Comparison of ENCODE assay signal across 10 cellular contexts in genomic region chr11:19595840-19596751, GRCh38.
DNase-seq lines count a peak whose midpoint lies in the region; ATAC-seq and TF ChIP-seq lines count a peak whose summit lies in the region.
"Had no signal": no experiment of that assay in that cellular context is flagged by ENCODE, and none has a peak within 500 bp of the region (broad histone marks: within the 10 kb centered on the region; RNA-seq: fewer than 3 reads in every experiment).

No MANE protein-coding gene starts in this region.

- H3K36me3 ChIP-seq in IMR-90 (ENCODE audit: control insufficient read depth, insufficient read depth, low read length) (no peaks in the 10 kb centered on the region), colonic mucosa (no peaks in the 10 kb centered on the region), tibial nerve (no peaks in the 10 kb centered on the region), HAP-1 (replicated peaks) (no peaks in the 10 kb centered on the region)

- TF ChIP-seq POLR2A in IMR-90 (IDR thresholded peaks at IDR 0.05; ENCODE audit: low read depth, low read length): no peak
- no peak for TF ChIP-seq POLR2A in lower leg skin (IDR thresholded peaks at IDR 0.05)
- no peak for TF ChIP-seq POLR2A in tibial nerve (IDR thresholded peaks at IDR 0.05)

- peak overlapping the region; percentile 98 for H3K18ac ChIP-seq in IMR-90 (ENCODE audit: low read depth, low read length)

- H3K9me3 ChIP-seq in IMR-90 (ENCODE audit: control insufficient read depth, insufficient read depth, low read length) (no peaks in the 10 kb centered on the region), colonic mucosa (no peaks in the 10 kb centered on the region), tibial nerve (no peaks in the 10 kb centered on the region), HAP-1 (no peaks in the 10 kb centered on the region)

- dilution Hi-C loops in IMR-90 (cut with HindIII; ENCODE audit: low sequenced_read_pairs, unreplicated experiment): no loop called here

- TF ChIP-seq EP300 in tibial nerve (IDR thresholded peaks at IDR 0.05): no peak

- peaks cover 0 to 7% of the 10 kb centered on the region in 2 experiments; a peak in 1 of 4 replicates for H3K79me1 ChIP-seq in IMR-90 (ENCODE audit: low read depth in 1 of 2, low read length in 2 of 2)

- peak overlapping the region; percentile 95 for H3K14ac ChIP-seq in IMR-90 (replicated peaks; ENCODE audit: low read depth, low read length)

- peak overlapping the region; percentile 90 for H2AK5ac ChIP-seq in IMR-90 (ENCODE audit: low read depth, low read length)

- peak overlapping the region; percentile 83 for H2AK9ac ChIP-seq in IMR-90 (replicated peaks; ENCODE audit: low read depth, low read length, poor library complexity)

- peak overlapping the region; percentile 58 for H3K9ac ChIP-seq in IMR-90 (ENCODE audit: low read depth, low read length)
- H3K9ac ChIP-seq in colonic mucosa (ENCODE audit: low read depth in 2 of 2, low read length in 2 of 2): no peak overlapping the region

- CTCF ChIA-PET in IMR-90 (lab: Yijun Ruan, JAX): no interaction called here

- TF ChIP-seq CTCF in IMR-90 (conservative IDR thresholded peaks at IDR 0.05; ENCODE audit: low read depth, low read length) (no peak), colonic mucosa (IDR thresholded peaks at IDR 0.05) (no peak), lower leg skin (IDR thresholded peaks at IDR 0.05) (no peak), tibial nerve (IDR thresholded peaks at IDR 0.05) (no peak)

- DNase-seq in IMR-90: peak; percentile 90
- DNase-seq in colonic mucosa: peak; percentile 25
- DNase-seq in lower leg skin (ENCODE audit: low spot score in 2 of 2): peak; percentile 26 to 90
- no peak for DNase-seq in tibial nerve (ENCODE audit: low spot score in 2 of 2)
- no peak for DNase-seq in HAP-1 (ENCODE audit: low spot score in 2 of 2)
- no peak for DNase-seq in NCI-H2196 treated with DMSO at 0.1 percent for 48 hours (lab: John Stamatoyannopoulos, UW; ENCODE audit: unreplicated experiment)
- DNase-seq in NCI-H1417 (lab: John Stamatoyannopoulos, UW): no peak
- DNase-seq: activated B cell treated with CpG ODN at 0.5 μM for 24 hours; naive thymus-derived CD8-positive, alpha-beta T cell had no signal

- no peak for TF ChIP-seq RAD21 in IMR-90 (IDR thresholded peaks at IDR 0.05; ENCODE audit: low read length)

- H3K4me1 ChIP-seq in IMR-90 (ENCODE audit: control insufficient read depth, insufficient read depth, low read length) (peaks cover 31% of the 10 kb centered on the region), colonic mucosa (no peaks in the 10 kb centered on the region), tibial nerve (peaks cover 0 to 21% (median 8%) of the 10 kb centered on the region in 4 donors), HAP-1 (no peaks in the 10 kb centered on the region)

- H2BK15ac ChIP-seq in IMR-90 (ENCODE audit: low read depth, low read length): peak overlapping the region; percentile 99; the same call in 2 of the 3 replicates

- in situ Hi-C loops in IMR-90 (cut with MboI; ENCODE audit: low sequenced_read_pairs): no loop called here
- in situ Hi-C loops in HAP-1 (cut with MboI; ENCODE audit: low sequenced_read_pairs): no loop called here

- peak overlapping the region; percentile 73 for H3K4me2 ChIP-seq in IMR-90 (ENCODE audit: low read depth, low read length)

- H3K9me1 ChIP-seq in IMR-90 (ENCODE audit: insufficient read depth, low read length): peaks cover 30% of the 10 kb centered on the region

- H3K4ac ChIP-seq in IMR-90 (ENCODE audit: low read depth, low read length): peak overlapping the region; percentile 97

- H4K20me1 ChIP-seq in IMR-90 (ENCODE audit: insufficient read depth, low read length): no peaks in the 10 kb centered on the region

- H2BK120ac ChIP-seq in IMR-90 (ENCODE audit: low read depth, low read length): peak overlapping the region; percentile 99

- peak overlapping the region; percentile 97 for H4K5ac ChIP-seq in IMR-90 (ENCODE audit: low read depth, low read length)

- peak overlapping the region; percentile 96 for H2BK5ac ChIP-seq in IMR-90 (ENCODE audit: low read depth, low read length, poor library complexity, severe bottlenecking)

- peak overlapping the region; percentile 96 for H4K91ac ChIP-seq in IMR-90 (ENCODE audit: insufficient read depth, low read depth, low read length)

- POLR2A ChIA-PET in IMR-90 (lab: Charles Lee; ENCODE audit: unreplicated experiment): interaction anchor here (0.6 kb wide), 1 partner anchor 288 kb away, joined by 3 read pairs; no protein-coding TSS in a partner anchor

- intact Hi-C loops in IMR-90 (cut with micrococcal nuclease): loop anchor here (5.0 kb wide), 1 partner anchor 71 kb away; no protein-coding TSS in a partner anchor
- intact Hi-C loops in colonic mucosa (cut with DNase I): no loop called here
- intact Hi-C loops in lower leg skin (cut with DNase I; ENCODE audit: low total_unique reads): no loop called here

- peak overlapping the region; percentile 97 for H3K23ac ChIP-seq in IMR-90 (ENCODE audit: low read depth, low read length)

- H3K4me3 ChIP-seq in IMR-90 (ENCODE audit: insufficient read depth, low read depth, low read length) (no peak overlapping the region), colonic mucosa (no peak overlapping the region), lower leg skin (ENCODE audit: low read depth, poor library complexity, severe bottlenecking) (no peak overlapping the region), tibial nerve (no peak overlapping the region), HAP-1 (no peak overlapping the region)

- ATAC-seq in IMR-90 (ENCODE audit: low read depth): peak; percentile 73
- ATAC-seq in GM19397 (IDR thresholded peaks at IDR 0.05; ENCODE audit: unreplicated experiment): no peak
- ATAC-seq: naive thymus-derived CD8-positive, alpha-beta T cell had no signal

- peak overlapping the region; percentile 58 to 90 for H4K8ac ChIP-seq in IMR-90 (ENCODE audit: low read depth in 2 of 2, low read length in 2 of 2)

- H2BK20ac ChIP-seq in IMR-90 (ENCODE audit: low read depth, low read length): peak overlapping the region; percentile 96

- H3K27me3 ChIP-seq in IMR-90 (ENCODE audit: control insufficient read depth, insufficient read depth, low read length) (no peaks in the 10 kb centered on the region), colonic mucosa (no peaks in the 10 kb centered on the region), tibial nerve (no peaks in the 10 kb centered on the region), HAP-1 (ENCODE audit: low read depth) (no peaks in the 10 kb centered on the region)

- H3K56ac ChIP-seq in IMR-90 (ENCODE audit: extremely low read depth, insufficient read depth, low read length): peak overlapping the region; percentile 86

- peak overlapping the region; percentile 80 for H2AFZ ChIP-seq in IMR-90 (replicated peaks; ENCODE audit: low read length, poor library complexity)

- BruUV-seq in IMR-90 (replicated peaks; lab: Mats Ljungman, UMichigan): no TSS peak

- 0% methylated on average over 3 of the region's 12 CpGs; no CpG with 5 or more reads in 1 of the 2 experiments for WGBS in IMR-90 (ENCODE audit: extremely low coverage in 2 of 2, insufficient read length in 1 of 2), 2 experiments
- 44 to 54% methylated on average over 10 to 12 of the region's 12 CpGs for WGBS in lower leg skin, 2 donors
- whole genome bisulfite sequencing in tibial nerve, 2 donors: 26 to 31% methylated on average over 12 of the region's 12 CpGs

- H3K27ac ChIP-seq in IMR-90 (ENCODE audit: insufficient read depth, low read length) (peak overlapping the region; percentile 95), colonic mucosa (no peak overlapping the region), tibial nerve (peak overlapping the region in 3 of 4 donors; percentile 57 to 76 (median 72))

TF ChIP-seq in IMR-90, 13 proteins besides CTCF, POLR2A, EP300 and RAD21:
- no peak for TF ChIP-seq CHD1 (IDR thresholded peaks at IDR 0.05; ENCODE audit: low read depth, low read length)
- no peak for TF ChIP-seq RFX5 (IDR thresholded peaks at IDR 0.05; ENCODE audit: low read depth, low read length)
- TF ChIP-seq SMC3 (IDR thresholded peaks at IDR 0.05; ENCODE audit: low read depth, low read length): peak; percentile 12; the same call in 1 of the 2 replicates
- TF ChIP-seq MXI1 (IDR thresholded peaks at IDR 0.05; ENCODE audit: borderline replicate concordance, low read depth, low read length): no peak
- TF ChIP-seq MAZ (IDR thresholded peaks at IDR 0.05; ENCODE audit: borderline replicate concordance, low read depth, low read length): peak; percentile 15; the same call in 1 of the 2 replicates
- peak; percentile 92 for TF ChIP-seq BHLHE40 (IDR thresholded peaks at IDR 0.05; ENCODE audit: low read depth, low read length)
- TF ChIP-seq USF2 (IDR thresholded peaks at IDR 0.05; ENCODE audit: low read depth, low read length): peak; percentile 95
- peak; percentile 78 for TF ChIP-seq CEBPB (IDR thresholded peaks at IDR 0.05; ENCODE audit: low read depth, low read length)
- no peak for TF ChIP-seq MAFK (IDR thresholded peaks at IDR 0.05; ENCODE audit: low read depth, low read length)
- TF ChIP-seq ELK1 (IDR thresholded peaks at IDR 0.05; ENCODE audit: borderline replicate concordance, low read depth, low read length): no peak
- TF ChIP-seq NFE2L2 (IDR thresholded peaks at IDR 0.05; ENCODE audit: low read depth, low read length): no peak; the same call in 1 of the 2 replicates
- peak; percentile 84 for TF ChIP-seq FOS (IDR thresholded peaks at IDR 0.05; ENCODE audit: low read depth, low read length)
- TF ChIP-seq RCOR1 (IDR thresholded peaks at IDR 0.05; ENCODE audit: insufficient replicate concordance, low read length): no peak
TF ChIP-seq in IMR-90: peak in this region for 6.

Comparison
In these comparisons a context has a peak if more than half of its experiments do, and no peak if none do; other contexts are left out.
1. DNase-seq: peak in IMR-90 (single experiment), colonic mucosa (single experiment) and lower leg skin (2 of 2); none in tibial nerve (0 of 2), HAP-1 (0 of 2), NCI-H2196 treated with DMSO at 0.1 percent for 48 hours (single experiment) and NCI-H1417 (0 of 3).